ENCODE assay signal across 25 cellular contexts in genomic region chr6:137161975-137162374, GRCh38. TPM values are rescaled to one million over a fixed set of nuclear protein-coding genes. Genes with fewer than 3 reads are reported as not detected.
DNase-seq lines count a peak whose midpoint lies in the region; ATAC-seq, FAIRE-seq and TF ChIP-seq lines count a peak whose summit lies in the region.
"Had no signal": no experiment of that assay in that cellular context is flagged by ENCODE, and none has a peak within 500 bp of the region (broad histone marks: within the 10 kb centered on the region; RNA-seq: fewer than 3 reads in every experiment).

No MANE protein-coding gene starts in this region.

- CTCF ChIA-PET in A549 (lab: Yijun Ruan, JAX), result interaction anchor here (0.6 to 1.3 kb wide), 2 partner anchors 39 to 441 kb away, joined by 3 read pairs; no protein-coding TSS in a partner anchor

- H3K4me1 ChIP-seq in A549, result peaks cover 25% of the 10 kb centered on the region
- peaks cover 42% of the 10 kb centered on the region for H3K4me1 ChIP-seq in keratinocyte (ENCODE audit: control insufficient read depth, extremely low read depth, insufficient read depth, low read length)

- no peaks in the 10 kb centered on the region for H3K79me2 ChIP-seq in keratinocyte (ENCODE audit: control insufficient read depth, insufficient read depth, low read length)

- no peaks in the 10 kb centered on the region for H3K27me3 ChIP-seq in keratinocyte (ENCODE audit: control insufficient read depth, extremely low read depth, insufficient read depth, low read length)
- H3K27me3 ChIP-seq: BLaER1, Peyer's patch had no signal

- H3K4me2 ChIP-seq in A549, result peak overlapping the region; percentile 30; the same call in 2 of the 3 replicates
- peak overlapping the region; percentile 9 for H3K4me2 ChIP-seq in keratinocyte (ENCODE audit: control insufficient read depth, extremely low read depth, insufficient read depth, low read depth, low read length)
- H3K4me2 ChIP-seq: BLaER1, SK-N-SH had no signal

- H3K4me3 ChIP-seq in A549 (no peak overlapping the region), keratinocyte (ENCODE audit: control insufficient read depth in 2 of 3, extremely low read depth in 1 of 3, insufficient read depth in 2 of 3, low read depth in 1 of 3, low read length in 3 of 3) (no peak overlapping the region)
- H3K4me3 ChIP-seq: BLaER1, GM12878, GM23248, Peyer's patch had no signal

- dilution Hi-C loops in keratinocyte (cut with MboI; ENCODE audit: extremely low pct_ligation_motif_present, low sequenced_read_pairs), result no loop called here

- H4K20me1 ChIP-seq in keratinocyte (ENCODE audit: control insufficient read depth, extremely low read depth, insufficient read depth, low read length), result no peaks in the 10 kb centered on the region
- H4K20me1 ChIP-seq: BLaER1 had no signal

- H3K9me3 ChIP-seq in A549, result no peaks in the 10 kb centered on the region
- peaks cover 6% of the 10 kb centered on the region for H3K9me3 ChIP-seq in keratinocyte (ENCODE audit: control insufficient read depth, low read depth, low read length)
- H3K9me3 ChIP-seq: SK-N-SH had no signal

- TF ChIP-seq EP300 in A549 (IDR thresholded peaks at IDR 0.05), result no peak

- H3K27ac ChIP-seq in A549, result peak overlapping the region; percentile 48 to 50; a peak in 4 of 6 replicates
- no peak overlapping the region for H3K27ac ChIP-seq in keratinocyte (ENCODE audit: control insufficient read depth, insufficient read depth, low read length)
- H3K27ac ChIP-seq: BLaER1, GM23248, Peyer's patch had no signal

- no peak for TF ChIP-seq RAD21 in A549 (conservative IDR thresholded peaks at IDR 0.05 in 1 of 2, IDR thresholded peaks at IDR 0.05 in 1 of 2)

- H2AFZ ChIP-seq in keratinocyte (ENCODE audit: control insufficient read depth, low read length), result no peak overlapping the region
- H2AFZ ChIP-seq: GM23248 had no signal

- H3K36me3 ChIP-seq in keratinocyte (ENCODE audit: control insufficient read depth in 2 of 2, extremely low read depth in 1 of 2, insufficient read depth in 2 of 2, low read length in 2 of 2), result no peaks in the 10 kb centered on the region
- H3K36me3 ChIP-seq: Peyer's patch had no signal

- no peak for ATAC-seq in A549
- ATAC-seq: GM12878, HepG2 had no signal

- DNase-seq in A549 (ENCODE audit: low read depth in 1 of 2, low spot score in 1 of 2) (no peak), HS-27A (ENCODE audit: low read depth) (peak; percentile 55), RPMI7951 (ENCODE audit: low read depth) (peak; percentile 7), keratinocyte (ENCODE audit: low read depth, low spot score) (no peak), NCI-H2081 (lab: John Stamatoyannopoulos, UW) (no peak), HT-29 (ENCODE audit: low spot score) (no peak), NCI-H1694 treated with DMSO at 0.1 percent for 48 hours (lab: John Stamatoyannopoulos, UW) (no peak)
- DNase-seq: ACHN; Caco-2; CD4-positive, alpha-beta T cell; DMS 273 treated with DMSO at 0.1 percent for 48 hours; DMS79 treated with DMSO at 0.1 percent for 48 hours; GM23248; H9; HFFc6; KG1; NCI-H1694; NCI-H524; NCI-H774; Peyer's patch; SHP77 treated with DMSO at 0.1 percent for 48 hours; SK-N-SH had no signal

- no peaks in the 10 kb centered on the region for H3K9me1 ChIP-seq in keratinocyte (ENCODE audit: control insufficient read depth, extremely low read depth, insufficient read depth, low read length)

- H3K9ac ChIP-seq in keratinocyte (ENCODE audit: control insufficient read depth, extremely low read depth, insufficient read depth, low read length), result no peak overlapping the region
- H3K9ac ChIP-seq: BLaER1, GM23248, SK-N-SH had no signal

- POLR2A ChIA-PET in A549 (lab: Yijun Ruan, JAX), result no interaction called here

- FAIRE-seq in A549 (lab: Jason Lieb, UNC) (no peak), keratinocyte (lab: Jason Lieb, UNC) (no peak)
- FAIRE-seq: GM12878, HepG2 had no signal

- no peak for TF ChIP-seq POLR2A in A549 (IDR thresholded peaks at IDR 0.05; ENCODE audit: low read length)

- TF ChIP-seq CTCF in A549 (IDR thresholded peaks at IDR 0.05) (no peak), keratinocyte (optimal IDR thresholded peaks at IDR 0.05 in 1 of 3, IDR thresholded peaks at IDR 0.05 in 1 of 3, conservative IDR thresholded peaks at IDR 0.05 in 1 of 3; ENCODE audit: extremely low read depth in 1 of 3, insufficient read depth in 2 of 3, low read length in 3 of 3) (no peak)

- 43% methylated on average over 7 of the region's 7 CpGs for WGBS in A549 (ENCODE audit: missing lambda C conversion rate)

TF ChIP-seq in A549, 52 proteins besides CTCF, POLR2A, EP300 and RAD21:
- TF ChIP-seq KDM5A (IDR thresholded peaks at IDR 0.05) (no peak), RNF2 (IDR thresholded peaks at IDR 0.05; ENCODE audit: borderline replicate concordance, low read depth) (no peak), GATA3 (IDR thresholded peaks at IDR 0.05; ENCODE audit: borderline replicate concordance) (no peak), CEBPB (IDR thresholded peaks at IDR 0.05) (peak in 1 of 2 experiments; percentile 15; a peak in 1 of 4 replicates), MYC (IDR thresholded peaks at IDR 0.05; ENCODE audit: borderline replicate concordance, low read length) (no peak)

RNA-seq across cellular contexts. Expression of gene IL22RA2, which starts 11.5 kb away (rescaled TPM):
- not detected in 2 replicates for polyA plus RNA-seq in A549 (2011; rRNA removed)
- polyA plus RNA-seq in A549 (2012; cell fraction: cytosol; rRNA removed), result not detected in 2 replicates
- polyA plus RNA-seq in A549 (2012; cell fraction: nucleus; rRNA removed), result not detected in 2 replicates
- not detected in 3 replicates for polyA plus RNA-seq in A549 (2017; fragmentation: RNase III; extraction: RNeasy Plus Mini Kit Qiagen cat#74134 plus additional on column Dnase treatment)
- not detected in 2 replicates for polyA minus RNA-seq in A549 (2011; rRNA and poly(A)+ RNA removed)
- not detected in 2 replicates for total RNA-seq in RPMI7951 (2014; rRNA removed; shearing (Covaris generic))
- polyA plus RNA-seq in keratinocyte, result 0.01 to 0.03 TPM in 2 of 3 replicates, not detected in the other
- not detected for polyA plus RNA-seq in keratinocyte (2011; ENCODE audit: low read depth)
- not detected in 2 replicates for polyA plus RNA-seq in keratinocyte (2011; cell fraction: cytosol; rRNA removed)
- polyA plus RNA-seq in keratinocyte (2011; cell fraction: nucleus; rRNA removed), result not detected in 2 replicates
- polyA plus RNA-seq in keratinocyte (2012; ENCODE audit: low replicate concordance), result not detected in 2 replicates
- polyA minus RNA-seq in keratinocyte, result not detected in 3 replicates
- not detected for polyA minus RNA-seq in keratinocyte (2011; cell fraction: cytosol; rRNA and poly(A)+ RNA removed)
- polyA minus RNA-seq in keratinocyte (2011; cell fraction: nucleus; rRNA and poly(A)+ RNA removed), result not detected in 2 replicates
- total RNA-seq in HT-29 (2014; rRNA removed; shearing (Covaris generic)), result not detected in 2 replicates
- total RNA-seq: Caco-2; CD4-positive, alpha-beta T cell; GM23248; H9; HepG2; HFFc6; Peyer's patch had no signal
- polyA plus RNA-seq: GM23248, HepG2, SK-N-SH had no signal

RNA-seq across cellular contexts. Expression of gene IFNGR1, which starts 57.2 kb away (rescaled TPM):
- 48.7 and 54.9 TPM in 2 replicates for polyA plus RNA-seq in A549 (2011; rRNA removed)
- 8.9 and 10.3 TPM in 2 replicates for polyA plus RNA-seq in A549 (2012; cell fraction: cytosol; rRNA removed)
- polyA plus RNA-seq in A549 (2012; cell fraction: nucleus; rRNA removed), result 7.4 and 9.9 TPM in 2 replicates
- polyA plus RNA-seq in A549 (2017; fragmentation: RNase III; extraction: RNeasy Plus Mini Kit Qiagen cat#74134 plus additional on column Dnase treatment), result 29.8 to 33.2 TPM (median 31.2 TPM) in 3 replicates
- polyA minus RNA-seq in A549 (2011; rRNA and poly(A)+ RNA removed), result 24.3 and 33.7 TPM in 2 replicates
- 43.7 and 55.2 TPM in 2 replicates for total RNA-seq in RPMI7951 (2014; rRNA removed; shearing (Covaris generic))
- polyA plus RNA-seq in keratinocyte, result 54.8 to 150 TPM (median 109 TPM) in 3 replicates
- 181 TPM for polyA plus RNA-seq in keratinocyte (2011; ENCODE audit: low read depth)
- 29.1 and 70.4 TPM in 2 replicates for polyA plus RNA-seq in keratinocyte (2011; cell fraction: cytosol; rRNA removed)
- polyA plus RNA-seq in keratinocyte (2011; cell fraction: nucleus; rRNA removed), result 152 and 195 TPM in 2 replicates
- polyA plus RNA-seq in keratinocyte (2012; ENCODE audit: low replicate concordance), result 55.4 and 136 TPM in 2 replicates
- 25.6 to 52.1 TPM (median 50.6 TPM) in 3 replicates for polyA minus RNA-seq in keratinocyte
- 49.1 TPM for polyA minus RNA-seq in keratinocyte (2011; cell fraction: cytosol; rRNA and poly(A)+ RNA removed)
- 150 and 198 TPM in 2 replicates for polyA minus RNA-seq in keratinocyte (2011; cell fraction: nucleus; rRNA and poly(A)+ RNA removed)
- total RNA-seq in HT-29 (2014; rRNA removed; shearing (Covaris generic)), result 33.4 and 34.9 TPM in 2 replicates

Comparison
In these comparisons a context has a peak if more than half of its experiments do, and no peak if none do; other contexts are left out.
1. DNase-seq: peak in HS-27A (single experiment) and RPMI7951 (single experiment); none in A549 (0 of 2), keratinocyte (single experiment), NCI-H2081 (0 of 2), HT-29 (single experiment) and NCI-H1694 treated with DMSO at 0.1 percent for 48 hours (single experiment).